In genomic region chr2:237892936-237893595, GRCh38 we compare ENCODE assay signal across 14 cellular contexts. TPM values are rescaled to one million over a fixed set of nuclear protein-coding genes. Genes with fewer than 3 reads are reported as not detected.
DNase-seq lines count a peak whose midpoint lies in the region; TF ChIP-seq lines count a peak whose summit lies in the region.
"Had no signal": no experiment of that assay in that cellular context is flagged by ENCODE, and none has a peak within 500 bp of the region (broad histone marks: within the 10 kb centered on the region; RNA-seq: fewer than 3 reads in every experiment).

No MANE protein-coding gene starts in this region.

- H3K36me3 Mint-ChIP-seq in activated CD4-positive, alpha-beta memory T cell treated with anti-CD3 and anti-CD28 coated beads, Interleukin-2, amount 10 ng/mL, durations not matched to agents 7 days and 5 days (ENCODE audit: low read depth): peaks cover 5% of the 10 kb centered on the region
- no peaks in the 10 kb centered on the region for H3K36me3 Mint-ChIP-seq in activated CD4-positive, alpha-beta memory T cell treated with anti-CD3 and anti-CD28 coated beads for 36 hours

- H3K9ac ChIP-seq in stomach smooth muscle (ENCODE audit: low read length in 2 of 2): peak overlapping the region in 1 of 2 donors; percentile 21
- H3K9ac ChIP-seq: GM23248 had no signal

- no peak for DNase-seq in activated CD4-positive, alpha-beta memory T cell treated with anti-CD3 and anti-CD28 coated beads, Interleukin-2, amount 10 ng/mL, durations not matched to agents 7 days and 5 days
- DNase-seq in activated CD4-positive, alpha-beta memory T cell treated with anti-CD3 and anti-CD28 coated beads for 36 hours: no peak
- DNase-seq in RWPE1 (ENCODE audit: low spot score) (no peak), esophagus muscularis mucosa (ENCODE audit: extremely low spot score) (no peak), NOMO-1 treated with DMSO at 0.1 percent for 48 hours (lab: John Stamatoyannopoulos, UW; ENCODE audit: unreplicated experiment) (no peak), GM13977 (ENCODE audit: low spot score) (no peak)
- DNase-seq in effector CD4-positive, alpha-beta T cell: no peak
- DNase-seq: activated CD4-positive, alpha-beta T cell treated with anti-CD3 and anti-CD28 coated beads, Interleukin-2, amount 50 U/mL, for 1 hour; anterior cingulate cortex; GM23248; NCI-H2029 treated with DMSO at 0.1 percent for 48 hours; NCI-H82 had no signal

- peaks cover 45% of the 10 kb centered on the region for H3K4me1 Mint-ChIP-seq in activated CD4-positive, alpha-beta memory T cell treated with anti-CD3 and anti-CD28 coated beads, Interleukin-2, amount 10 ng/mL, durations not matched to agents 7 days and 5 days
- peaks cover 15% of the 10 kb centered on the region for H3K4me1 Mint-ChIP-seq in activated CD4-positive, alpha-beta memory T cell treated with anti-CD3 and anti-CD28 coated beads for 36 hours (ENCODE audit: low read depth)

- peak overlapping the region; percentile 35 for H3K27ac ChIP-seq in RWPE1
- H3K27ac ChIP-seq in esophagus muscularis mucosa (replicated peaks in 1 of 4): peak overlapping the region; percentile 91 to 97 (median 95)
- H3K27ac ChIP-seq in stomach smooth muscle (ENCODE audit: low read length): peak overlapping the region; percentile 46
- H3K27ac ChIP-seq: GM23248 had no signal

- POLR2A ChIA-PET in activated CD4-positive, alpha-beta memory T cell treated with anti-CD3 and anti-CD28 coated beads, Interleukin-2, amount 10 ng/mL, durations not matched to agents 7 days and 5 days (lab: Charles Lee): no interaction called here
- POLR2A ChIA-PET in activated CD4-positive, alpha-beta memory T cell treated with anti-CD3 and anti-CD28 coated beads for 36 hours (lab: Charles Lee): no interaction called here
- POLR2A ChIA-PET in RWPE1 (lab: Yijun Ruan, JAX; ENCODE audit: low non-redundant PET): no interaction called here

- no peak overlapping the region for H3K4me3 Mint-ChIP-seq in activated CD4-positive, alpha-beta memory T cell treated with anti-CD3 and anti-CD28 coated beads, Interleukin-2, amount 10 ng/mL, durations not matched to agents 7 days and 5 days
- no peak overlapping the region for H3K4me3 Mint-ChIP-seq in activated CD4-positive, alpha-beta memory T cell treated with anti-CD3 and anti-CD28 coated beads for 36 hours

- 66% methylated on average over 10 of the region's 10 CpGs for WGBS in esophagus muscularis mucosa

- H3K36me3 ChIP-seq in esophagus muscularis mucosa (no peaks in the 10 kb centered on the region), stomach smooth muscle (ENCODE audit: control insufficient read depth in 2 of 2, insufficient read depth in 2 of 2, low read length in 2 of 2) (peaks cover 2 to 6% of the 10 kb centered on the region in 2 donors)

- TF ChIP-seq EP300 in esophagus muscularis mucosa (IDR thresholded peaks at IDR 0.05): no peak

- CTCF ChIA-PET in activated CD4-positive, alpha-beta memory T cell treated with anti-CD3 and anti-CD28 coated beads, Interleukin-2, amount 10 ng/mL, durations not matched to agents 7 days and 5 days (lab: Charles Lee): no interaction called here
- CTCF ChIA-PET in activated CD4-positive, alpha-beta memory T cell treated with anti-CD3 and anti-CD28 coated beads for 36 hours (lab: Charles Lee): interaction anchor here (1.2 kb wide), 1 partner anchor 370 kb away, joined by 3 read pairs; no protein-coding TSS in a partner anchor
- CTCF ChIA-PET in RWPE1 (lab: Yijun Ruan, JAX): no interaction called here

- TF ChIP-seq CTCF in RWPE1 (conservative IDR thresholded peaks at IDR 0.05; ENCODE audit: low read depth) (no peak), esophagus muscularis mucosa (IDR thresholded peaks at IDR 0.05) (no peak), GM13977 (IDR thresholded peaks at IDR 0.05; ENCODE audit: extremely low read depth, insufficient read depth, missing control alignments) (no peak)

- H3K4me1 ChIP-seq in esophagus muscularis mucosa (peaks cover 46 to 83% (median 72%) of the 10 kb centered on the region in 4 donors), stomach smooth muscle (ENCODE audit: control insufficient read depth, insufficient read depth, low read length) (peaks cover 63% of the 10 kb centered on the region)

- TF ChIP-seq POLR2A in esophagus muscularis mucosa (IDR thresholded peaks at IDR 0.05; ENCODE audit: low read depth): no peak

- no peaks in the 10 kb centered on the region for H3K9me3 ChIP-seq in esophagus muscularis mucosa
- no peaks in the 10 kb centered on the region for H3K9me3 ChIP-seq in stomach smooth muscle (ENCODE audit: control insufficient read depth in 2 of 2, low read length in 2 of 2)

- H3K9me3 Mint-ChIP-seq in activated CD4-positive, alpha-beta memory T cell treated with anti-CD3 and anti-CD28 coated beads, Interleukin-2, amount 10 ng/mL, durations not matched to agents 7 days and 5 days: no peaks in the 10 kb centered on the region
- H3K9me3 Mint-ChIP-seq in activated CD4-positive, alpha-beta memory T cell treated with anti-CD3 and anti-CD28 coated beads for 36 hours: no peaks in the 10 kb centered on the region

- H3K4me3 ChIP-seq in esophagus muscularis mucosa (no peak overlapping the region), stomach smooth muscle (ENCODE audit: low read length in 2 of 2) (no peak overlapping the region)
- H3K4me3 ChIP-seq: GM23248 had no signal

- in situ Hi-C loops in GM13977 (cut with MboI; ENCODE audit: low pct_unique_long_range_greater_than_20kb, low sequenced_read_pairs, unreplicated experiment): no loop called here

- intact Hi-C loops in activated CD4-positive, alpha-beta memory T cell treated with anti-CD3 and anti-CD28 coated beads for 36 hours (cut with micrococcal nuclease): no loop called here
- intact Hi-C loops in esophagus muscularis mucosa (cut with DNase I): no loop called here

- H3K27me3 ChIP-seq in esophagus muscularis mucosa: no peaks in the 10 kb centered on the region
- no peaks in the 10 kb centered on the region for H3K27me3 ChIP-seq in stomach smooth muscle (ENCODE audit: control insufficient read depth in 1 of 2, insufficient read depth in 2 of 2, low read length in 2 of 2)

- peak overlapping the region; percentile 27 for H3K27ac Mint-ChIP-seq in activated CD4-positive, alpha-beta memory T cell treated with anti-CD3 and anti-CD28 coated beads, Interleukin-2, amount 10 ng/mL, durations not matched to agents 7 days and 5 days
- H3K27ac Mint-ChIP-seq in activated CD4-positive, alpha-beta memory T cell treated with anti-CD3 and anti-CD28 coated beads for 36 hours: no peak overlapping the region

- H3K27me3 Mint-ChIP-seq in activated CD4-positive, alpha-beta memory T cell treated with anti-CD3 and anti-CD28 coated beads, Interleukin-2, amount 10 ng/mL, durations not matched to agents 7 days and 5 days: no peaks in the 10 kb centered on the region
- H3K27me3 Mint-ChIP-seq in activated CD4-positive, alpha-beta memory T cell treated with anti-CD3 and anti-CD28 coated beads for 36 hours: no peaks in the 10 kb centered on the region

RNA-seq across cellular contexts. Expression of gene RAMP1, which starts 33.6 kb away (rescaled TPM):
- 1 to 10 TPM; 8.1 to 9.6 TPM for total RNA-seq in activated CD4-positive, alpha-beta memory T cell treated with anti-CD3 and anti-CD28 coated beads, Interleukin-2, amount 10 ng/mL, durations not matched to agents 7 days and 5 days
- total RNA-seq in activated CD4-positive, alpha-beta memory T cell treated with anti-CD3 and anti-CD28 coated beads for 36 hours: under 1 TPM; 0.77 to 0.97 TPM
- 100 to 1,000 TPM; 172 to 287 (median 231) TPM for total RNA-seq in esophagus muscularis mucosa
- total RNA-seq: dermis microvascular lymphatic vessel endothelial cell had no signal

Comparison
In these comparisons a context has a peak if more than half of its experiments do, and no peak if none do; other contexts are left out.
1. H3K27ac ChIP-seq: peak in every context shown above with its lines; median percentile 95 in esophagus muscularis mucosa; 46 in stomach smooth muscle; 35 in RWPE1.
2. RNA of gene RAMP1, which starts 33.6 kb away (total RNA-seq): 172 to 287 TPM in esophagus muscularis mucosa; 8.1 to 9.6 TPM in activated CD4-positive, alpha-beta memory T cell treated with anti-CD3 and anti-CD28 coated beads, Interleukin-2, amount 10 ng/mL, durations not matched to agents 7 days and 5 days and 0.77 to 0.97 TPM in activated CD4-positive, alpha-beta memory T cell treated with anti-CD3 and anti-CD28 coated beads for 36 hours; every median in the first group is over 10 times any median in the second.